ENCODE assay signal across 20 cellular contexts in the genomic region with DNA sequence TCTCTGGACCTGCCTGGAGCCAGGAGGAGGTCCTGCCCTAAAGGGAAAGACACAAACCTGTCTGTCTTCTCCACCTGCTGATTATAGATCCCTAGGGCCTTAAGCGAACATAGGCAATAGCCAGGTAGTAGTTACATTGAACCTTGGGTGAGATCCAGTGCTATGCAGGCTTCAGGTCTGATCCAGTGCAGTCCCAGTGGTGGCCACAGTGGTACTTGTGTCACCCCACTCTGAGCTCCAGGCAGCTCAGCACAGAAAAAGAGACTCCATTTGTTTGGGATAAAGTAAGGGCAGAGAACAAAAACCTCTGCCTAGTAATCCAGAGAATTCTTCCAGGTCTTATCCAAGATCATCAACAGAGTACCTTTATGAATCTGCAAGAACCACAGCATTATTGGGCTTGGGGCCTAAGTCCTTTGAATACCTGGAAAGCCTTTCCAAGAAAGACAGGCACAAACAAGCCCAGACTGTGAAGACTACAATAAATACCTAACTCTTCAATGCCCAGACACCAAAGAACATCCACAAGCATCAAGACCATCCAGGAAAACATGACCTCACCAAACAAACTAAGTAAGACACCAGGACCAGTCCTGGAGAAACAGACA.
"Had no signal": no experiment of that assay in that cellular context is flagged by ENCODE, and none has a peak within 500 bp of the region (broad histone marks: within the 10 kb centered on the region; RNA-seq: fewer than 3 reads in every experiment).

No MANE protein-coding gene starts in this region.

- ATAC-seq: activated T-cell treated with anti-CD3 and anti-CD28 coated beads, Interleukin-2, amount 50 U/mL, for 4 hours; gastroesophageal sphincter; heart left ventricle; left lung had no signal

- H3K27me3 ChIP-seq: ascending aorta, cardiac muscle cell, gastroesophageal sphincter, heart left ventricle, left lung, right atrium auricular region, tibial nerve, vagina had no signal

- H3K36me3 Mint-ChIP-seq: activated naive CD4-positive, alpha-beta T cell treated with anti-CD3 and anti-CD28 coated beads, Interleukin-2, amount 10 ng/mL, durations not matched to agents 7 days and 5 days; naive B cell had no signal

- H3K4me1 ChIP-seq: ascending aorta, heart left ventricle, left lung, prostate gland, right atrium auricular region had no signal

- H3K27ac Mint-ChIP-seq: activated CD4-positive, alpha-beta T cell treated with anti-CD3 and anti-CD28 coated beads, Interleukin-2, amount 10 ng/mL, durations not matched to agents 24 days and 14 days; activated naive CD4-positive, alpha-beta T cell treated with anti-CD3 and anti-CD28 coated beads, Interleukin-2, amount 10 ng/mL, durations not matched to agents 7 days and 5 days; naive B cell; stimulated activated naive CD8-positive, alpha-beta T cell treated with anti-CD3 and anti-CD28 coated beads, Interleukin-15, Interleukin-2, amounts not matched to agents 100 ng/mL and 50 ng/mL, for 24 hours had no signal

- DNase-seq: activated CD4-positive, alpha-beta T cell treated with anti-CD3 and anti-CD28 coated beads, Interleukin-2, amount 10 ng/mL, durations not matched to agents 24 days and 14 days; activated CD8-positive, alpha-beta memory T cell treated with anti-CD3 and anti-CD28 coated beads, Interleukin-2, amount 50 U/mL, for 4 hours; activated naive CD4-positive, alpha-beta T cell treated with anti-CD3 and anti-CD28 coated beads, Interleukin-2, amount 10 ng/mL, durations not matched to agents 7 days and 5 days; activated T-cell treated with anti-CD3 and anti-CD28 coated beads, Interleukin-2, amount 50 U/mL, for 4 hours; heart left ventricle; left lung; mucosa of descending colon; naive B cell; stimulated activated CD4-positive, alpha-beta T cell treated with anti-CD3 and anti-CD28 coated beads, Interleukin-15, amount 100 ng/mL, for 24 hours; stimulated activated CD4-positive, alpha-beta T cell treated with anti-CD3 and anti-CD28 coated beads, Interleukin-2, amount 100 ng/mL, for 48 hours; T1000 had no signal

- H3K27me3 Mint-ChIP-seq: activated naive CD4-positive, alpha-beta T cell treated with anti-CD3 and anti-CD28 coated beads, Interleukin-2, amount 10 ng/mL, durations not matched to agents 7 days and 5 days; naive B cell; stimulated activated naive CD8-positive, alpha-beta T cell treated with anti-CD3 and anti-CD28 coated beads, Interleukin-15, Interleukin-2, amounts not matched to agents 100 ng/mL and 50 ng/mL, for 24 hours had no signal

- H3K4me1 Mint-ChIP-seq: activated CD4-positive, alpha-beta T cell treated with anti-CD3 and anti-CD28 coated beads, Interleukin-2, amount 10 ng/mL, durations not matched to agents 24 days and 14 days; activated naive CD4-positive, alpha-beta T cell treated with anti-CD3 and anti-CD28 coated beads, Interleukin-2, amount 10 ng/mL, durations not matched to agents 7 days and 5 days; naive B cell had no signal

- H3K9me3 ChIP-seq: mucosa of descending colon, prostate gland, vagina had no signal

- H3K27ac ChIP-seq: ascending aorta, cardiac muscle cell, gastroesophageal sphincter, heart left ventricle, left lung, prostate gland, right atrium auricular region, tibial nerve, vagina had no signal

- H3K4me3 Mint-ChIP-seq: activated CD4-positive, alpha-beta T cell treated with anti-CD3 and anti-CD28 coated beads, Interleukin-2, amount 10 ng/mL, durations not matched to agents 24 days and 14 days; activated naive CD4-positive, alpha-beta T cell treated with anti-CD3 and anti-CD28 coated beads, Interleukin-2, amount 10 ng/mL, durations not matched to agents 7 days and 5 days; activated T-cell treated with anti-CD3 and anti-CD28 coated beads, Interleukin-2, amount 50 U/mL, for 4 hours; naive B cell; stimulated activated naive CD8-positive, alpha-beta T cell treated with anti-CD3 and anti-CD28 coated beads, Interleukin-15, Interleukin-2, amounts not matched to agents 100 ng/mL and 50 ng/mL, for 24 hours had no signal

- H3K36me3 ChIP-seq: ascending aorta, cardiac muscle cell, gastroesophageal sphincter, heart left ventricle, left lung, prostate gland, right atrium auricular region, tibial nerve, vagina had no signal

- H3K4me3 ChIP-seq: ascending aorta, cardiac muscle cell, gastroesophageal sphincter, heart left ventricle, left lung, mucosa of descending colon, prostate gland, right atrium auricular region, skin epidermis, tibial nerve, vagina had no signal

- H3K9me3 Mint-ChIP-seq: activated naive CD4-positive, alpha-beta T cell treated with anti-CD3 and anti-CD28 coated beads, Interleukin-2, amount 10 ng/mL, durations not matched to agents 7 days and 5 days; activated T-cell treated with anti-CD3 and anti-CD28 coated beads, Interleukin-2, amount 50 U/mL, for 4 hours; stimulated activated naive CD8-positive, alpha-beta T cell treated with anti-CD3 and anti-CD28 coated beads, Interleukin-15, Interleukin-2, amounts not matched to agents 100 ng/mL and 50 ng/mL, for 24 hours had no signal
